In the genomic region with DNA sequence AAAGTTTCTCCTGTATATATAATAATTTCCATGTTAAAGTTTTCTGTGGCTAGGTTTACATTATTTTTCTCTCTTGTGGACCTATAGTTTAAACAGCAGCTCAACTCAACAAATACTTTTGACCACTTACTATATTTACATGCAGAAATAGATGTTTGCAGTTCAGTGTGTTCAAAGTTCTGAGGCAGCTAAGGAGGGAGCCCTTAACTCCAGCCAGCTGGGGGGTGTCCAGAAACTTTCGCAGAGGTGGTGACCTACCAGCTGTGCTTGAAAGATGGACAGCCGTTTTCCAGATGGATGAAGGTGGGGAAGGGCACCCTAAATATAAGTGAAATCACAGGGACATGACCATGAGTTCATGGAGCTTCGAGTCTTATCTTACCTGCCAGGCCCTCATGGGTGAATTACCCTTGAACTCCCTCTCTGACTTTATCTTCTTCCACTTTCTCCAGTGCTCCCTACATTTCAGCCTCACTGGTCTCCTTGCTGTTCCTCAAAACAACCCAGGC, we compare ENCODE assay signal across 22 cellular contexts. TPM values are rescaled to one million over a fixed set of nuclear protein-coding genes. Genes with fewer than 3 reads are reported as not detected.
DNase-seq lines count a peak whose midpoint lies in the region; ATAC-seq, FAIRE-seq and TF ChIP-seq lines count a peak whose summit lies in the region.
"Had no signal": no experiment of that assay in that cellular context is flagged by ENCODE, and none has a peak within 500 bp of the region (broad histone marks: within the 10 kb centered on the region; RNA-seq: fewer than 3 reads in every experiment).

No MANE protein-coding gene starts in this region.

- peaks cover 35% of the 10 kb centered on the region for H3K4me1 Mint-ChIP-seq in activated CD8-positive, alpha-beta memory T cell treated with anti-CD3 and anti-CD28 coated beads, Interleukin-2, amount 10 ng/mL, durations not matched to agents 7 days and 5 days
- peaks cover 23% of the 10 kb centered on the region for H3K4me1 Mint-ChIP-seq in activated T-helper 17 cell treated with anti-CD3 and anti-CD28 coated beads, Interleukin-2, amount 50 U/mL, for 72 hours
- H3K4me1 Mint-ChIP-seq: CD14-positive monocyte had no signal

- H3K4me1 ChIP-seq in HepG2 (ENCODE audit: insufficient read depth, low read length) = peaks cover 45% of the 10 kb centered on the region
- H3K4me1 ChIP-seq: BLaER1 had no signal

- H3K27ac ChIP-seq in HepG2 (ENCODE audit: extremely low read length, insufficient read depth, low read length) = peak overlapping the region; percentile 41
- H3K27ac ChIP-seq: BLaER1 had no signal

- intact Hi-C loops in HepG2 (cut with micrococcal nuclease; ENCODE audit: unreplicated experiment) = no loop called here

- no peak for DNase-seq in activated CD8-positive, alpha-beta memory T cell treated with anti-CD3 and anti-CD28 coated beads, Interleukin-2, amount 10 ng/mL, durations not matched to agents 7 days and 5 days
- no peak for DNase-seq in activated CD8-positive, alpha-beta memory T cell treated with anti-CD3 and anti-CD28 coated beads for 24 hours
- DNase-seq in OCI-M1 (lab: John Stamatoyannopoulos, UW) (peak; percentile 8), HepG2 (ENCODE audit: low spot score) (peak; percentile 35), DMS 273 (lab: John Stamatoyannopoulos, UW; ENCODE audit: unreplicated experiment) (no peak), NCI-H1092 (lab: John Stamatoyannopoulos, UW) (no peak), T-helper 9 cell (no peak)
- DNase-seq: 8988T; CD4-positive, alpha-beta memory T cell; DMS 273 treated with DMSO at 0.1 percent for 48 hours; DMS53; DND-41; EL; GOT3; H7; HFFc6 had no signal

- H3K9me3 Mint-ChIP-seq in activated CD8-positive, alpha-beta memory T cell treated with anti-CD3 and anti-CD28 coated beads, Interleukin-2, amount 10 ng/mL, durations not matched to agents 7 days and 5 days (ENCODE audit: low read depth) = no peaks in the 10 kb centered on the region
- no peaks in the 10 kb centered on the region for H3K9me3 Mint-ChIP-seq in activated T-helper 17 cell treated with anti-CD3 and anti-CD28 coated beads, Interleukin-2, amount 50 U/mL, for 72 hours
- H3K9me3 Mint-ChIP-seq: CD4-positive, alpha-beta memory T cell; HFFc6 had no signal

- no peak overlapping the region for H3K9ac ChIP-seq in HepG2 (ENCODE audit: insufficient read depth, low read depth, low read length)
- H3K9ac ChIP-seq: BLaER1 had no signal

- no peaks in the 10 kb centered on the region for H4K20me1 ChIP-seq in HepG2 (ENCODE audit: insufficient read depth, low read length)
- H4K20me1 ChIP-seq: BLaER1 had no signal

- ATAC-seq in activated CD8-positive, alpha-beta memory T cell treated with anti-CD3 and anti-CD28 coated beads, Interleukin-2, amount 10 ng/mL, durations not matched to agents 7 days and 5 days = no peak
- no peak for ATAC-seq in activated T-helper 17 cell treated with anti-CD3 and anti-CD28 coated beads, Interleukin-2, amount 50 U/mL, for 72 hours (replicated peaks)
- ATAC-seq in HepG2 = peak; percentile 71
- ATAC-seq: GM12878, HCT116 had no signal

- no peak for TF ChIP-seq CTCF in HepG2 (CRISPR knock-in tag; IDR thresholded peaks at IDR 0.05)

- WGBS in HepG2 (ENCODE audit: low lambda C conversion rate) = 62% methylated on average over 3 of the region's 3 CpGs

- BruUV-seq in HepG2 (replicated peaks; lab: Mats Ljungman, UMichigan) = no TSS peak

- H3K4me3 Mint-ChIP-seq in activated CD8-positive, alpha-beta memory T cell treated with anti-CD3 and anti-CD28 coated beads, Interleukin-2, amount 10 ng/mL, durations not matched to agents 7 days and 5 days = no peak overlapping the region
- H3K4me3 Mint-ChIP-seq in activated T-helper 17 cell treated with anti-CD3 and anti-CD28 coated beads, Interleukin-2, amount 50 U/mL, for 72 hours = no peak overlapping the region
- H3K4me3 Mint-ChIP-seq: CD14-positive monocyte; CD4-positive, alpha-beta memory T cell; HFFc6 had no signal

- H3K4me3 ChIP-seq in HepG2 (replicated peaks in 1 of 3; ENCODE audit: insufficient read depth in 1 of 3, low read depth in 2 of 3, low read length in 3 of 3) = no peak overlapping the region
- H3K4me3 ChIP-seq: BLaER1, GM12878 had no signal

- CTCF ChIA-PET in activated CD8-positive, alpha-beta memory T cell treated with anti-CD3 and anti-CD28 coated beads, Interleukin-2, amount 10 ng/mL, durations not matched to agents 7 days and 5 days (lab: Charles Lee) = interaction anchor here (1.0 to 5.2 kb wide), 9 partner anchors 9 to 68 kb away, joined by 3 to 33 read pairs (median 7); partner anchors contain the start of genes DHX35 and FAM83D
- CTCF ChIA-PET in HepG2 (lab: Yijun Ruan, JAX; ENCODE audit: low intra/inter-chr PET ratio, low total read pairs) = interaction anchor here (0.7 kb wide), 1 partner anchor 868 kb away, joined by 3 read pairs; no protein-coding TSS in a partner anchor

- in situ Hi-C loops in HepG2 (cut with HindIII; ENCODE audit: extremely low pct_ligation_motif_present, low pct_unique_long_range_greater_than_20kb) = no loop called here

- no peak for TF ChIP-seq RAD21 in HepG2 (CRISPR knock-in tag; IDR thresholded peaks at IDR 0.05)

- POLR2A ChIA-PET in HepG2 (lab: Yijun Ruan, JAX) = interaction anchor here (1.9 kb wide), 1 partner anchor 10 kb away, joined by 6 read pairs; no protein-coding TSS in a partner anchor

- no peak for TF ChIP-seq POLR2A in HepG2 (IDR thresholded peaks at IDR 0.05; ENCODE audit: insufficient read depth in 1 of 2, low read depth in 2 of 2, low read length in 2 of 2)

- peak overlapping the region; percentile 13; the same call in 1 of the 2 replicates for H3K4me2 ChIP-seq in HepG2 (ENCODE audit: low read depth, low read length)
- H3K4me2 ChIP-seq: BLaER1 had no signal

- TF ChIP-seq EP300 in HepG2 (IDR thresholded peaks at IDR 0.05; ENCODE audit: low read depth in 2 of 2, low read length in 2 of 2) (peak in 1 of 2 experiments; percentile 61; a peak in 1 of 4 replicates), HepG2 (CRISPR knock-in tag; IDR thresholded peaks at IDR 0.05; ENCODE audit: borderline replicate concordance) (no peak)

- no peak for FAIRE-seq in HepG2 (lab: Jason Lieb, UNC)
- FAIRE-seq: GM12878, HTR-8/SVneo had no signal

- no peaks in the 10 kb centered on the region for H3K27me3 ChIP-seq in HepG2 (ENCODE audit: control insufficient read depth in 1 of 2, insufficient read depth in 2 of 2, low read length in 2 of 2)
- H3K27me3 ChIP-seq: BLaER1 had no signal

- peak overlapping the region; percentile 25 for H3K27ac Mint-ChIP-seq in activated CD8-positive, alpha-beta memory T cell treated with anti-CD3 and anti-CD28 coated beads, Interleukin-2, amount 10 ng/mL, durations not matched to agents 7 days and 5 days
- H3K27ac Mint-ChIP-seq in activated T-helper 17 cell treated with anti-CD3 and anti-CD28 coated beads, Interleukin-2, amount 50 U/mL, for 72 hours = peak overlapping the region; percentile 18
- H3K27ac Mint-ChIP-seq: HFFc6 had no signal

- peaks cover 13 to 58% of the 10 kb centered on the region in 2 experiments for H3K36me3 ChIP-seq in HepG2 (replicated peaks in 1 of 2; ENCODE audit: control insufficient read depth in 1 of 2, insufficient read depth in 2 of 2, low read length in 2 of 2)

- H3K9me3 ChIP-seq in HepG2 (ENCODE audit: low read length) = no peaks in the 10 kb centered on the region
- H3K9me3 ChIP-seq: BLaER1 had no signal

- no peaks in the 10 kb centered on the region for H3K27me3 Mint-ChIP-seq in activated CD8-positive, alpha-beta memory T cell treated with anti-CD3 and anti-CD28 coated beads, Interleukin-2, amount 10 ng/mL, durations not matched to agents 7 days and 5 days
- H3K27me3 Mint-ChIP-seq in activated T-helper 17 cell treated with anti-CD3 and anti-CD28 coated beads, Interleukin-2, amount 50 U/mL, for 72 hours = no peaks in the 10 kb centered on the region
- H3K27me3 Mint-ChIP-seq: CD4-positive, alpha-beta memory T cell had no signal

- H3K79me2 ChIP-seq in HepG2 (ENCODE audit: insufficient read depth, low read length) = no peaks in the 10 kb centered on the region

- H2AFZ ChIP-seq in HepG2 (ENCODE audit: low read length) = no peak overlapping the region

- H3K36me3 Mint-ChIP-seq in activated CD8-positive, alpha-beta memory T cell treated with anti-CD3 and anti-CD28 coated beads, Interleukin-2, amount 10 ng/mL, durations not matched to agents 7 days and 5 days = peaks cover 24% of the 10 kb centered on the region
- peaks cover 66% of the 10 kb centered on the region for H3K36me3 Mint-ChIP-seq in activated T-helper 17 cell treated with anti-CD3 and anti-CD28 coated beads, Interleukin-2, amount 50 U/mL, for 72 hours (ENCODE audit: low read depth)

RNA-seq across cellular contexts. Expression of gene DHX35, which starts 33.4 kb away (rescaled TPM):
- 10 to 100 TPM; 10.5 to 12.9 TPM for total RNA-seq in activated CD8-positive, alpha-beta memory T cell treated with anti-CD3 and anti-CD28 coated beads, Interleukin-2, amount 10 ng/mL, durations not matched to agents 7 days and 5 days
- 10 to 100 TPM in 1 of 2 donors, 1 to 10 TPM in 1; 6.0 to 13.4 TPM for total RNA-seq in activated T-helper 17 cell treated with anti-CD3 and anti-CD28 coated beads, Interleukin-2, amount 50 U/mL, for 72 hours
- 28.7 and 30.4 TPM in 2 replicates for total RNA-seq in HepG2 (2016; rRNA removed; fragmentation: Illumina TruSeq; extraction: Trizol)
- 5.2 and 6.7 TPM in 2 replicates for total RNA-seq in HepG2 (2016; cell fraction: cytosol; rRNA removed; fragmentation: Illumina TruSeq; extraction: Trizol; ENCODE audit: low read depth)
- 29.9 and 33.4 TPM in 2 replicates for total RNA-seq in HepG2 (2016; cell fraction: insoluble cytoplasmic fraction; rRNA removed; fragmentation: Illumina TruSeq; extraction: Trizol)
- total RNA-seq in HepG2 (2016; cell fraction: membrane; rRNA removed; fragmentation: Illumina TruSeq; extraction: Trizol) = 8.6 and 10.5 TPM in 2 replicates
- total RNA-seq in HepG2 (2016; cell fraction: nucleus; rRNA removed; fragmentation: Illumina TruSeq; extraction: Trizol) = 35.4 and 36.9 TPM in 2 replicates
- 25.8 and 26.2 TPM in 2 replicates for polyA plus RNA-seq in HepG2 (2011; rRNA removed)
- 18.8 and 19.6 TPM in 2 replicates for polyA plus RNA-seq in HepG2 (2011; cell fraction: cytosol; rRNA removed)
- polyA plus RNA-seq in HepG2 (2011; cell fraction: nucleus; rRNA removed) = 58.1 and 67.7 TPM in 2 replicates
- 11.8 and 14.5 TPM in 2 replicates for polyA plus RNA-seq in HepG2 (2012)
- polyA plus RNA-seq in HepG2 (2016; cell fraction: cytosol; fragmentation: Illumina TruSeq; extraction: Trizol; ENCODE audit: low read depth) = 1.6 and 1.8 TPM in 2 replicates
- 24.2 and 25.5 TPM in 2 replicates for polyA plus RNA-seq in HepG2 (2016; cell fraction: insoluble cytoplasmic fraction; fragmentation: Illumina TruSeq; extraction: Trizol; ENCODE audit: low read depth)
- polyA plus RNA-seq in HepG2 (2016; cell fraction: membrane; fragmentation: Illumina TruSeq; extraction: Trizol; ENCODE audit: low read depth) = 4.9 TPM in 2 replicates
- polyA plus RNA-seq in HepG2 (2016; cell fraction: nucleus; fragmentation: Illumina TruSeq; extraction: Trizol; ENCODE audit: insufficient read depth, low read depth) = 45.4 and 47.2 TPM in 2 replicates
- 25.6 and 28.7 TPM in 2 replicates for polyA minus RNA-seq in HepG2 (2011; rRNA and poly(A)+ RNA removed; ENCODE audit: low replicate concordance)
- 10.4 and 11.8 TPM in 2 replicates for polyA minus RNA-seq in HepG2 (2011; cell fraction: cytosol; rRNA and poly(A)+ RNA removed)
- 46.6 and 48.2 TPM in 2 replicates for polyA minus RNA-seq in HepG2 (2011; cell fraction: nucleus; rRNA and poly(A)+ RNA removed)

Comparison
In these comparisons a context has a peak if more than half of its experiments do, and no peak if none do; other contexts are left out.
1. DNase-seq: peak in OCI-M1 (single experiment) and HepG2 (single experiment); none in activated CD8-positive, alpha-beta memory T cell treated with anti-CD3 and anti-CD28 coated beads, Interleukin-2, amount 10 ng/mL, durations not matched to agents 7 days and 5 days (single experiment), activated CD8-positive, alpha-beta memory T cell treated with anti-CD3 and anti-CD28 coated beads for 24 hours (single experiment), DMS 273 (single experiment), NCI-H1092 (single experiment) and T-helper 9 cell (single experiment).